Comparison of ENCODE assay signal across 31 cellular contexts in genomic region chr17:282912-283882, GRCh38.
A peak's percentile ranks its signal among the peaks of the same experiment; 100 is the strongest.
DNase-seq lines count a peak whose midpoint lies in the region; ATAC-seq, FAIRE-seq and TF ChIP-seq lines count a peak whose summit lies in the region.
"Had no signal": no experiment of that assay in that cellular context is flagged by ENCODE, and none has a peak within 500 bp of the region (broad histone marks: within the 10 kb centered on the region; RNA-seq: fewer than 3 reads in every experiment).

No MANE protein-coding gene starts in this region.

- H3K14ac ChIP-seq in H1 (ENCODE audit: insufficient read length): no peak overlapping the region
- no peak overlapping the region for H3K14ac ChIP-seq in neuronal stem cell (ENCODE audit: low read length)

- no peaks in the 10 kb centered on the region for H3K23me2 ChIP-seq in H1 (ENCODE audit: low read depth, low read length)

- TF ChIP-seq CTCF in H1 (IDR thresholded peaks at IDR 0.05; ENCODE audit: control extremely low read depth in 1 of 3, insufficient read depth in 1 of 3, low read depth in 1 of 3, low read length in 3 of 3): no peak

- H3K56ac ChIP-seq in H1 (replicated peaks; ENCODE audit: insufficient read length, low read depth, low read length): no peak overlapping the region

- no peak overlapping the region for H2BK20ac ChIP-seq in H1 (ENCODE audit: low read length)

- H3K36me3 ChIP-seq in H1 (ENCODE audit: control insufficient read depth in 2 of 4, insufficient read depth in 4 of 4, low read length in 3 of 4) (no peaks in the 10 kb centered on the region), neuronal stem cell (replicated peaks in 1 of 2; ENCODE audit: control insufficient read depth in 2 of 2, insufficient read depth in 2 of 2, low read length in 2 of 2) (no peaks in the 10 kb centered on the region)
- H3K36me3 ChIP-seq: gastrocnemius medialis, SJCRH30, suprapubic skin had no signal

- H3K4me1 ChIP-seq in H1 (replicated peaks in 1 of 4; ENCODE audit: control insufficient read depth in 3 of 4, insufficient read depth in 4 of 4, low read length in 3 of 4): peaks cover 0 to 11% (median 2%) of the 10 kb centered on the region in 4 experiments; a peak in 5 of 7 replicates
- peaks cover 0 to 6% of the 10 kb centered on the region in 2 donors for H3K4me1 ChIP-seq in neuronal stem cell (ENCODE audit: control insufficient read depth in 2 of 2, insufficient read depth in 1 of 2, low read depth in 1 of 2, low read length in 2 of 2)
- H3K4me1 ChIP-seq: gastrocnemius medialis, psoas muscle, SJCRH30 had no signal

- no peak for TF ChIP-seq POLR2A in H1 (IDR thresholded peaks at IDR 0.05; ENCODE audit: control extremely low read depth in 1 of 2, low read depth in 2 of 2, low read length in 2 of 2)

- H3K79me2 ChIP-seq in H1 (ENCODE audit: control insufficient read depth in 1 of 2, insufficient read depth in 2 of 2, low read length in 2 of 2): no peaks in the 10 kb centered on the region

- H3K9me3 ChIP-seq in H1 (ENCODE audit: insufficient read depth in 2 of 2, low read depth in 1 of 2, low read length in 1 of 2) (no peaks in the 10 kb centered on the region), neuronal stem cell (replicated peaks in 1 of 2; ENCODE audit: control insufficient read depth in 2 of 2, insufficient read depth in 1 of 2, low read depth in 1 of 2, low read length in 2 of 2) (peaks cover 5 to 12% of the 10 kb centered on the region in 2 donors)
- H3K9me3 ChIP-seq: gastrocnemius medialis, psoas muscle, SJCRH30, suprapubic skin had no signal

- H2BK15ac ChIP-seq in H1 (ENCODE audit: low read length) (no peak overlapping the region), neuronal stem cell (ENCODE audit: low read length) (no peak overlapping the region)

- H2AK5ac ChIP-seq in H1 (ENCODE audit: low read depth, low read length) (no peak overlapping the region), neuronal stem cell (ENCODE audit: low read depth, low read length) (no peak overlapping the region)

- H3K4me2 ChIP-seq in H1 (ENCODE audit: insufficient read depth in 1 of 2, low read depth in 2 of 2, low read length in 2 of 2) (no peak overlapping the region), neuronal stem cell (ENCODE audit: insufficient read depth, low read length, poor library complexity, severe bottlenecking) (no peak overlapping the region)

- no peak overlapping the region for H3K23ac ChIP-seq in H1 (ENCODE audit: insufficient read length)
- peak overlapping the region; percentile 32 for H3K23ac ChIP-seq in neuronal stem cell (ENCODE audit: low read depth, low read length, poor library complexity)

- H3K4me3 ChIP-seq in H1 (ENCODE audit: extremely low read depth in 1 of 4, insufficient read depth in 2 of 4, low read depth in 3 of 4, low read length in 4 of 4) (no peak overlapping the region), neuronal stem cell (ENCODE audit: low read length in 2 of 2) (no peak overlapping the region)
- H3K4me3 ChIP-seq: dorsolateral prefrontal cortex, gastrocnemius medialis, GM23248, psoas muscle, SJCRH30, skin epidermis, suprapubic skin had no signal

- H4K8ac ChIP-seq in H1 (ENCODE audit: extremely low read depth, insufficient read depth, low read length) (no peak overlapping the region; the same call in 1 of the 2 replicates), neuronal stem cell (ENCODE audit: low read depth, low read length) (no peak overlapping the region)

- no peak overlapping the region for H4K91ac ChIP-seq in H1 (replicated peaks; ENCODE audit: insufficient read length, low read length)
- H4K91ac ChIP-seq in neuronal stem cell (ENCODE audit: low read depth, low read length, poor library complexity): no peak overlapping the region

- intact Hi-C loops in cardiac septum (cut with DNase I) (no loop called here), Right ventricle myocardium superior (cut with DNase I) (no loop called here)

- POLR2A ChIA-PET in H1 (lab: Charles Lee; ENCODE audit: partially characterized antibody): interaction anchor here (1.7 kb wide), 1 partner anchor 21 kb away, joined by 4 read pairs; no protein-coding TSS in a partner anchor

- no peak for FAIRE-seq in H1 (lab: Jason Lieb, UNC)
- FAIRE-seq: endothelial cell of umbilical vein had no signal

- peak overlapping the region in 1 of 4 experiments; percentile 30; a peak in 2 of 7 replicates for H3K9ac ChIP-seq in H1 (replicated peaks in 1 of 4; ENCODE audit: extremely low read depth in 1 of 4, low read depth in 3 of 4, low read length in 3 of 4)
- peak overlapping the region; percentile 67 for H3K9ac ChIP-seq in neuronal stem cell (ENCODE audit: low read depth, low read length, poor library complexity)
- H3K9ac ChIP-seq: GM23248 had no signal

- no peak overlapping the region for H3K18ac ChIP-seq in H1 (ENCODE audit: extremely low read depth, low read length)
- H3K18ac ChIP-seq in neuronal stem cell (ENCODE audit: low read length): peak overlapping the region; percentile 13

- TF ChIP-seq RAD21 in H1 (IDR thresholded peaks at IDR 0.05 in 1 of 2, conservative IDR thresholded peaks at IDR 0.05 in 1 of 2; ENCODE audit: low read depth in 2 of 2, low read length in 2 of 2): no peak

- H2AFZ ChIP-seq in H1 (ENCODE audit: low read length) (no peak overlapping the region), neuronal stem cell (ENCODE audit: low read length) (no peak overlapping the region)
- H2AFZ ChIP-seq: GM23248 had no signal

- no peak for TF ChIP-seq EP300 in H1 (IDR thresholded peaks at IDR 0.05; ENCODE audit: borderline replicate concordance in 1 of 2, low read depth in 2 of 2, low read length in 2 of 2)

- no peaks in the 10 kb centered on the region for H4K20me1 ChIP-seq in H1 (replicated peaks in 1 of 2; ENCODE audit: control insufficient read depth in 1 of 2, insufficient read depth in 2 of 2, low read length in 2 of 2)

- DNase-seq in cardiac septum (ENCODE audit: low spot score) (peak; percentile 66), Right ventricle myocardium superior (no peak), H1 (ENCODE audit: low read depth in 1 of 2, low spot score in 2 of 2) (peak in 1 of 2 experiments; percentile 41), neuronal stem cell (ENCODE audit: low spot score) (no peak), ureter (ENCODE audit: low spot score) (peak; percentile 40), NK-92 (lab: John Stamatoyannopoulos, UW; ENCODE audit: unreplicated experiment) (no peak)
- DNase-seq: activated CD4-positive, alpha-beta T cell treated with anti-CD3 and anti-CD28 coated beads for 48 hours; activated CD8-positive, alpha-beta memory T cell treated with anti-CD3 and anti-CD28 coated beads for 24 hours; activated gamma-delta T cell; activated T-cell treated with anti-CD3 and anti-CD28 coated beads for 4 hours; Calu3; DMS79 treated with DMSO at 0.1 percent for 48 hours; gastrocnemius medialis; GM23248; HFFc6; IMR-90; mesenchymal stem cell; NCI-H1694; NCI-H748 treated with DMSO at 0.1 percent for 48 hours; SJCRH30; stimulated activated naive CD4-positive, alpha-beta T cell treated with Interleukin-2 at 50 U/mL for 16 hours; SW 1271; T-helper 9 cell had no signal

- peak overlapping the region; percentile 28; the same call in 1 of the 2 replicates for H2BK12ac ChIP-seq in H1 (ENCODE audit: low read depth, low read length)
- H2BK12ac ChIP-seq in neuronal stem cell (ENCODE audit: low read length): no peak overlapping the region

- no peak overlapping the region for H2BK120ac ChIP-seq in H1 (replicated peaks; ENCODE audit: low read depth, low read length)
- no peak overlapping the region for H2BK120ac ChIP-seq in neuronal stem cell (ENCODE audit: low read depth, low read length)

- H4K5ac ChIP-seq in H1 (ENCODE audit: insufficient read length, low read depth, low read length): no peak overlapping the region

- ATAC-seq in Right ventricle myocardium superior (ENCODE audit: poor library complexity) (no peak), HG03565 (IDR thresholded peaks at IDR 0.05; ENCODE audit: unreplicated experiment) (no peak), GM18870 (IDR thresholded peaks at IDR 0.05; ENCODE audit: unreplicated experiment) (no peak)
- ATAC-seq: gastrocnemius medialis, Panc1 had no signal

- peaks cover 0 to 5% (median 0%) of the 10 kb centered on the region in 4 experiments; a peak in 2 of 7 replicates for H3K27me3 ChIP-seq in H1 (replicated peaks in 1 of 4; ENCODE audit: control insufficient read depth in 3 of 4, extremely low read depth in 1 of 4, insufficient read depth in 3 of 4, low read length in 3 of 4)
- no peaks in the 10 kb centered on the region for H3K27me3 ChIP-seq in neuronal stem cell (ENCODE audit: control insufficient read depth in 3 of 3, insufficient read depth in 3 of 3, low read depth in 1 of 3, low read length in 3 of 3)
- H3K27me3 ChIP-seq: dorsolateral prefrontal cortex, gastrocnemius medialis, SJCRH30, suprapubic skin had no signal

- 91% methylated on average over 23 of the region's 28 CpGs; no CpG with 5 or more reads in 1 of the 2 experiments for WGBS in H1 (ENCODE audit: extremely low coverage in 1 of 2, insufficient coverage in 1 of 2, insufficient read length in 1 of 2, insufficient replicate concordance in 2 of 2, low coverage in 1 of 2, low lambda C conversion rate in 2 of 2, missing lambda C conversion rate in 1 of 2), 2 experiments
- WGBS in neuronal stem cell (ENCODE audit: extremely low coverage in 2 of 2, insufficient read length in 2 of 2, insufficient replicate concordance in 1 of 2), 2 donors: no CpG with 5 or more reads among the region's 28 CpGs

- no peak overlapping the region for H3K27ac ChIP-seq in H1 (ENCODE audit: low read depth, low read length)
- H3K27ac ChIP-seq in neuronal stem cell (replicated peaks; ENCODE audit: low read length): no peak overlapping the region
- H3K27ac ChIP-seq: gastrocnemius medialis, GM23248, psoas muscle, SJCRH30, skin epidermis, suprapubic skin had no signal

- CTCF ChIA-PET in H1 (lab: Charles Lee; ENCODE audit: partially characterized antibody): interaction anchor here (0.6 to 1.8 kb wide), 9 partner anchors 9 to 496 kb away, joined by 3 to 5 read pairs (median 3); no protein-coding TSS in a partner anchor

- H2BK5ac ChIP-seq in H1 (ENCODE audit: low read depth, low read length): no peak overlapping the region
- no peak overlapping the region for H2BK5ac ChIP-seq in neuronal stem cell (ENCODE audit: low read length)

- no peak overlapping the region for H3K4ac ChIP-seq in H1 (replicated peaks; ENCODE audit: insufficient read length, low read depth, low read length)
- H3K4ac ChIP-seq in neuronal stem cell (ENCODE audit: low read length): no peak overlapping the region

- H3K79me1 ChIP-seq in H1 (ENCODE audit: low read depth, low read length) (no peaks in the 10 kb centered on the region), neuronal stem cell (ENCODE audit: low read depth, low read length) (no peaks in the 10 kb centered on the region)

TF ChIP-seq in H1, 55 proteins besides CTCF, POLR2A, EP300 and RAD21:
- no peak for TF ChIP-seq PHF8 (conservative IDR thresholded peaks at IDR 0.05; ENCODE audit: low read depth, low read length)
- no peak for TF ChIP-seq POLR2AphosphoS5 (IDR thresholded peaks at IDR 0.05; ENCODE audit: low read depth, low read length)

Comparison
In these comparisons a context has a peak if more than half of its experiments do, and no peak if none do; other contexts are left out.
1. DNase-seq: peak in cardiac septum (single experiment) and ureter (single experiment); none in Right ventricle myocardium superior (single experiment), neuronal stem cell (single experiment) and NK-92 (single experiment).